21 cellular contexts compared by ENCODE assay signal in the genomic region with DNA sequence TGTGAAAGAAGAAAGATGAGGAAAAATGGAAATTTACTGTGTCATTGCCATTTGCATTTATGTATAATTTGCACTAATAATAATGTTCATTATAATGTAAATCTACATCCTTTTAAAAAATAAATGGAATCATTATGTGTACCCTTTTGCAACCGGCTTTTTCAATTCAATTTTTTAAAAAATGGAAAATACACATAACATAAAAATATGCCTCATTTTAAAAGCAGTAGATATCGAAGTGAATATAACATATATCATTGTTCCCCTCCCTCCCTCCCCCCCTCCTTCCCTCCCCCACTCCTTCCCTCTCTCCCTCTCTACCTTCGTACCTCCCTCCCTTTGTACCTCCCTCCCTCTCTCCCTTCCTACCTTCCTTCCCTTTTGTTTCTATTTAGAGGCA. TPM values are rescaled to one million over a fixed set of nuclear protein-coding genes. Genes with fewer than 3 reads are reported as not detected.
DNase-seq lines count a peak whose midpoint lies in the region; ATAC-seq, FAIRE-seq and TF ChIP-seq lines count a peak whose summit lies in the region.
"Had no signal": no experiment of that assay in that cellular context is flagged by ENCODE, and none has a peak within 500 bp of the region (broad histone marks: within the 10 kb centered on the region; RNA-seq: fewer than 3 reads in every experiment).

No MANE protein-coding gene starts in this region.

- H2BK5ac ChIP-seq in mesenchymal stem cell (ENCODE audit: low read depth, low read length, poor library complexity, severe bottlenecking), result no peak overlapping the region

- no peak overlapping the region for H2AK5ac ChIP-seq in mesenchymal stem cell (ENCODE audit: low read length, severe bottlenecking)

- TF ChIP-seq CTCF in heart left ventricle (IDR thresholded peaks at IDR 0.05) (no peak), astrocyte (IDR thresholded peaks at IDR 0.05; ENCODE audit: insufficient read depth, low read depth, low read length) (no peak), tibial artery (IDR thresholded peaks at IDR 0.05) (no peak)

- H3K79me1 ChIP-seq in mesenchymal stem cell (replicated peaks; ENCODE audit: low read length, poor library complexity, severe bottlenecking), result peaks cover 25% of the 10 kb centered on the region

- no peaks in the 10 kb centered on the region for H3K27me3 ChIP-seq in heart left ventricle
- no peaks in the 10 kb centered on the region for H3K27me3 ChIP-seq in astrocyte (ENCODE audit: insufficient read depth, low read length)
- no peaks in the 10 kb centered on the region for H3K27me3 ChIP-seq in mesenchymal stem cell (ENCODE audit: control insufficient read depth in 1 of 2, insufficient read depth in 1 of 2, low read length in 2 of 2)
- H3K27me3 ChIP-seq in tibial artery, result no peaks in the 10 kb centered on the region

- H2BK12ac ChIP-seq in mesenchymal stem cell (ENCODE audit: low read length in 2 of 2), result no peak overlapping the region

- H4K91ac ChIP-seq in mesenchymal stem cell (ENCODE audit: low read length), result peak overlapping the region; percentile 34

- peaks cover 46% of the 10 kb centered on the region for H3K79me2 ChIP-seq in astrocyte (ENCODE audit: insufficient read depth, low read length)

- H3K9me3 ChIP-seq in heart left ventricle (no peaks in the 10 kb centered on the region), astrocyte (ENCODE audit: insufficient read depth, low read depth, low read length) (no peaks in the 10 kb centered on the region), mesenchymal stem cell (ENCODE audit: control insufficient read depth, low read length) (no peaks in the 10 kb centered on the region), tibial artery (no peaks in the 10 kb centered on the region)
- H3K9me3 ChIP-seq: A549 had no signal

- H3K36me3 ChIP-seq in heart left ventricle (no peaks in the 10 kb centered on the region), astrocyte (ENCODE audit: insufficient read depth, low read length) (no peaks in the 10 kb centered on the region), mesenchymal stem cell (ENCODE audit: control insufficient read depth in 1 of 2, insufficient read depth in 2 of 2, low read depth in 1 of 2, low read length in 2 of 2) (no peaks in the 10 kb centered on the region), tibial artery (no peaks in the 10 kb centered on the region)

- no peak overlapping the region for H2BK15ac ChIP-seq in mesenchymal stem cell (ENCODE audit: low read depth, poor library complexity, severe bottlenecking)

- no peak overlapping the region for H3K23ac ChIP-seq in mesenchymal stem cell (ENCODE audit: low read length in 2 of 2)

- H3K9ac ChIP-seq in astrocyte (ENCODE audit: low read length), result peak overlapping the region; percentile 42
- peak overlapping the region; percentile 88 for H3K9ac ChIP-seq in mesenchymal stem cell (ENCODE audit: low read length)

- no peak overlapping the region for H3K14ac ChIP-seq in mesenchymal stem cell (ENCODE audit: low read length in 2 of 2)

- H3K27ac ChIP-seq in heart left ventricle (peak overlapping the region in 11 of 12 donors; percentile 12 to 93 (median 88)), astrocyte (ENCODE audit: low read depth, low read length) (peak overlapping the region; percentile 10), mesenchymal stem cell (ENCODE audit: low read length, poor library complexity, severe bottlenecking) (no peak overlapping the region), tibial artery (peak overlapping the region; percentile 72 to 81)
- H3K27ac ChIP-seq: C4-2B had no signal

- H3K27me3 Mint-ChIP-seq in astrocyte (ENCODE audit: low read depth, unreplicated experiment), result no peaks in the 10 kb centered on the region
- H3K27me3 Mint-ChIP-seq in activated T-helper 2 cell treated with anti-CD3 and anti-CD28 coated beads, Interferon-gamma antibody, Interleukin-2, Interleukin-4, amounts not matched to agents 10 μg/mL and 5 μg/mL and 100 μg/mL, durations not matched to agents 14 hours and 24 hours and 36 hours (ENCODE audit: low read depth), result no peaks in the 10 kb centered on the region

- FAIRE-seq in astrocyte (lab: Jason Lieb, UNC), result no peak
- FAIRE-seq: A549, D721Med, H1 had no signal

- H3K4me3 ChIP-seq in heart left ventricle (no peak overlapping the region), astrocyte (ENCODE audit: insufficient read depth, low read depth, low read length) (no peak overlapping the region), mesenchymal stem cell (ENCODE audit: insufficient read depth in 1 of 2, low read depth in 1 of 2, low read length in 2 of 2) (no peak overlapping the region), tibial artery (no peak overlapping the region)
- H3K4me3 ChIP-seq: A549 had no signal

- no peak overlapping the region for H3K4me3 Mint-ChIP-seq in astrocyte (ENCODE audit: unreplicated experiment)
- H3K4me3 Mint-ChIP-seq in activated T-helper 2 cell treated with anti-CD3 and anti-CD28 coated beads, Interferon-gamma antibody, Interleukin-2, Interleukin-4, amounts not matched to agents 10 μg/mL and 5 μg/mL and 100 μg/mL, durations not matched to agents 14 hours and 24 hours and 36 hours (ENCODE audit: low read depth), result no peak overlapping the region

- intact Hi-C loops in heart left ventricle (cut with DNase I) (loop anchor here in 1 of 10 donors (5.0 kb wide), 1 partner anchor 42 kb away; no protein-coding TSS in a partner anchor), left ventricle myocardium superior (cut with micrococcal nuclease) (no loop called here), tibial artery (cut with DNase I; ENCODE audit: low total_unique reads) (no loop called here)
- intact Hi-C loops in activated T-helper 2 cell treated with anti-CD3 and anti-CD28 coated beads, Interferon-gamma antibody, Interleukin-2, Interleukin-4, amounts not matched to agents 10 μg/mL and 5 μg/mL and 100 μg/mL, durations not matched to agents 14 hours and 24 hours and 36 hours (cut with micrococcal nuclease), result no loop called here

- WGBS in heart left ventricle, 4 donors, result 62 to 74% (median 72%) methylated on average over 3 of the region's 3 CpGs
- 95% methylated on average over 2 of the region's 3 CpGs for WGBS in mesenchymal stem cell

- ATAC-seq in heart left ventricle (no peak), left ventricle myocardium superior (no peak), GM18907 (IDR thresholded peaks at IDR 0.05; ENCODE audit: unreplicated experiment) (no peak)
- ATAC-seq: PC-3 had no signal

- H3K27ac Mint-ChIP-seq in astrocyte (ENCODE audit: unreplicated experiment), result no peak overlapping the region
- no peak overlapping the region for H3K27ac Mint-ChIP-seq in activated T-helper 2 cell treated with anti-CD3 and anti-CD28 coated beads, Interferon-gamma antibody, Interleukin-2, Interleukin-4, amounts not matched to agents 10 μg/mL and 5 μg/mL and 100 μg/mL, durations not matched to agents 14 hours and 24 hours and 36 hours

- H3K9me3 Mint-ChIP-seq in astrocyte (ENCODE audit: unreplicated experiment), result no peaks in the 10 kb centered on the region
- H3K9me3 Mint-ChIP-seq in activated T-helper 2 cell treated with anti-CD3 and anti-CD28 coated beads, Interferon-gamma antibody, Interleukin-2, Interleukin-4, amounts not matched to agents 10 μg/mL and 5 μg/mL and 100 μg/mL, durations not matched to agents 14 hours and 24 hours and 36 hours, result no peaks in the 10 kb centered on the region

- H2AFZ ChIP-seq in astrocyte (ENCODE audit: low read depth, low read length) (no peak overlapping the region), mesenchymal stem cell (ENCODE audit: low read depth, low read length) (no peak overlapping the region)

- DNase-seq in heart left ventricle (no peak), left ventricle myocardium superior (no peak), astrocyte (ENCODE audit: low read depth) (no peak), mesenchymal stem cell (no peak), tibial artery (no peak), NCI-H510A (lab: John Stamatoyannopoulos, UW) (no peak)
- no peak for DNase-seq in activated T-helper 2 cell treated with anti-CD3 and anti-CD28 coated beads, Interferon-gamma antibody, Interleukin-2, Interleukin-4, amounts not matched to agents 10 μg/mL and 5 μg/mL and 100 μg/mL, durations not matched to agents 14 hours and 24 hours and 36 hours (ENCODE audit: low spot score)
- DNase-seq: activated CD4-positive, CD25-positive, alpha-beta regulatory T cell; activated naive CD4-positive, alpha-beta T cell treated with anti-CD3 and anti-CD28 coated beads, Interleukin-2, amount 50 U/mL, for 16 hours; activated T-cell treated with anti-CD3 and anti-CD28 coated beads, Interleukin-2, amount 50 U/mL, for 48 hours; cortex of kidney; NCI-H1417; NCI-H774; occipital lobe; PC-3; stimulated activated naive CD4-positive, alpha-beta T cell had no signal

- H3K4me2 ChIP-seq in astrocyte (ENCODE audit: low read length), result no peak overlapping the region
- no peak overlapping the region for H3K4me2 ChIP-seq in mesenchymal stem cell (ENCODE audit: low read length, poor library complexity, severe bottlenecking)

- TF ChIP-seq POLR2A in heart left ventricle (IDR thresholded peaks at IDR 0.05), result no peak

- H4K8ac ChIP-seq in mesenchymal stem cell (ENCODE audit: low read length), result no peak overlapping the region

- peaks cover 22% of the 10 kb centered on the region for H3K4me1 Mint-ChIP-seq in astrocyte (ENCODE audit: low read depth, unreplicated experiment)
- H3K4me1 Mint-ChIP-seq in activated T-helper 2 cell treated with anti-CD3 and anti-CD28 coated beads, Interferon-gamma antibody, Interleukin-2, Interleukin-4, amounts not matched to agents 10 μg/mL and 5 μg/mL and 100 μg/mL, durations not matched to agents 14 hours and 24 hours and 36 hours (ENCODE audit: low read depth), result peaks cover 15% of the 10 kb centered on the region

- no peak overlapping the region for H2BK120ac ChIP-seq in mesenchymal stem cell (ENCODE audit: low read depth, low read length)

- H3K36me3 Mint-ChIP-seq in astrocyte (ENCODE audit: low read depth, unreplicated experiment), result no peaks in the 10 kb centered on the region
- peaks cover 5% of the 10 kb centered on the region for H3K36me3 Mint-ChIP-seq in activated T-helper 2 cell treated with anti-CD3 and anti-CD28 coated beads, Interferon-gamma antibody, Interleukin-2, Interleukin-4, amounts not matched to agents 10 μg/mL and 5 μg/mL and 100 μg/mL, durations not matched to agents 14 hours and 24 hours and 36 hours (ENCODE audit: low read depth)

- peak overlapping the region in 1 of 2 experiments; percentile 43 for H3K18ac ChIP-seq in mesenchymal stem cell (ENCODE audit: low read depth in 1 of 2, low read length in 2 of 2)

- peaks cover 66% of the 10 kb centered on the region for H4K20me1 ChIP-seq in astrocyte (ENCODE audit: insufficient read depth, low read length)

- H3K4ac ChIP-seq in mesenchymal stem cell (ENCODE audit: low read depth in 1 of 2, low read length in 2 of 2), result no peak overlapping the region

- peaks cover 6 to 65% (median 38%) of the 10 kb centered on the region in 12 donors for H3K4me1 ChIP-seq in heart left ventricle
- peaks cover 24% of the 10 kb centered on the region for H3K4me1 ChIP-seq in astrocyte (ENCODE audit: insufficient read depth, low read length)
- H3K4me1 ChIP-seq in mesenchymal stem cell (ENCODE audit: control insufficient read depth, insufficient read depth, low read depth, low read length), result peaks cover 5% of the 10 kb centered on the region
- peaks cover 0 to 55% (median 22%) of the 10 kb centered on the region in 4 donors for H3K4me1 ChIP-seq in tibial artery

RNA-seq across cellular contexts. Expression of gene UBE4B, which starts 33.0 kb away (rescaled TPM):
- total RNA-seq in heart left ventricle (100 to 1,000 TPM in 1 of 9 donors, 10 to 100 TPM in 8; 50.4 to 132 (median 68.2) TPM), left ventricle myocardium superior (78.4 TPM), astrocyte (37.4 and 41.5 TPM in 2 replicates)
- 10 to 100 TPM; 18.5 to 32.3 TPM for polyA plus RNA-seq in heart left ventricle
- polyA plus RNA-seq in mesenchymal stem cell (2013, experiment 1 of 2), result 36.8 TPM
- 36.0 TPM for polyA plus RNA-seq in mesenchymal stem cell (2013, experiment 2 of 2)
- total RNA-seq in activated T-helper 2 cell treated with anti-CD3 and anti-CD28 coated beads, Interferon-gamma antibody, Interleukin-2, Interleukin-4, amounts not matched to agents 10 μg/mL and 5 μg/mL and 100 μg/mL, durations not matched to agents 14 hours and 24 hours and 36 hours, result 37.2 and 37.7 TPM in 2 replicates
